In the genomic region with DNA sequence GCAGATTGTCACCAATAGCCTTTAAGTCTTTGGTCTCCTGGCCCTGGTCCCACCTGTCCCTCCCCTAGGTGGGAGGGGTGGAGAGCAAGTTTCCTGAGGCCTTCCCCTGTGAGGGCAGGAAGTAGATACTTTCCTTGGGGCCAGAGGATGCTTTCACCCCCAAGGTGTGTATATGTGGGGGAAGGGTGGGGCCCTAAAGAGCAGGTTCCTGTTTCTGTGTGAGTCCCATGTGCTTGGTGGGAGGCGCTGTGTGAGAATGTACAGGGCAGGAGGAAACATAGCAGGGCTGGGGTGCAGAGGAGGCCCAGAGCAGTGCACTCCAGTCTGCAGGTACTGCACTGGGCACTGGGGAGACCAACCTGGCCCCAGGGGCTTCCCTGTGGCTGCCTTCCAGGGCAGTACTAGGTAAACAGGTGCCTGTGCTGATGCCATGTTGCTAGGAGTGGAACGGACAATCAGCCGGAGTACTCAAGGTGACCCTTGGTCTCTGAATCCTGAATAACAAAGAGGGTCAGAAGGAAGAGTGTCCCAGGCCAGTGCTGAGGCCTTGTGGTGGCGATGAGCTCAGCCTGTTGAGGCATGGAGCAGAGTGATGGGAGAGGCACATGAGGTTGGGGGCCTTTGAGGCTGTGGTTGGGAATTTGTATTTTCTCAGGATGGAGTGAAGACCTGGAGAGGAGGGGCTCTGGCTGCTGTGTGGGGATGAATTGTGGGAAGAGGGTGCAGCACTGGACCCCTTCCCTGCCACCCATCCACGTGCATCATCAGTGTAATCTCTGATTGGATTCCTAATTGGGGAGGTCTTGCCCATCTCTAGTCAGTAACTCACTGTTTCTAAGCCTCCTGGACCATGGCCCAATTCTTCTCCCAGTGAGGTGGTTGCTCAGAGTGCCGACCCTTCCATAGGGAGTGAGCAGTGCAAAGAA, we compare ENCODE assay signal across 1 cellular context.
TF ChIP-seq lines count a peak whose summit lies in the region.

No MANE protein-coding gene starts in this region.

TF ChIP-seq in GM12878, 131 proteins besides CTCF, POLR2A, EP300 and RAD21:
- TF ChIP-seq TARDBP (IDR thresholded peaks at IDR 0.05; ENCODE audit: borderline replicate concordance) (no peak), RUNX3 (IDR thresholded peaks at IDR 0.05; ENCODE audit: low read length) (0 out of 2 replicates have a peak, but pooled peaks have one; percentile 36), NBN (IDR thresholded peaks at IDR 0.05) (peak; percentile 31; the same call in 1 of the 2 replicates), CHD2 (IDR thresholded peaks at IDR 0.05; ENCODE audit: borderline replicate concordance, low read depth, low read length) (peak; percentile 68), YY1 (IDR thresholded peaks at IDR 0.05; ENCODE audit: low read depth, low read length) (no peak), ETV6 (conservative IDR thresholded peaks at IDR 0.05 in 1 of 2, IDR thresholded peaks at IDR 0.05 in 1 of 2; ENCODE audit: borderline replicate concordance in 1 of 2, low read depth in 1 of 2) (peak in 1 of 2 experiments; percentile 29; a peak in 1 of 4 replicates), IKZF2 (IDR thresholded peaks at IDR 0.05) (0 out of 4 replicates have a peak, but pooled peaks of 1 of the 2 experiments have one; percentile 18), NR2F1 (conservative IDR thresholded peaks at IDR 0.05) (no peak), MXI1 (IDR thresholded peaks at IDR 0.05; ENCODE audit: low read depth, low read length) (peak; percentile 78), HCFC1 (IDR thresholded peaks at IDR 0.05; ENCODE audit: low read length) (no peak), HDGF (IDR thresholded peaks at IDR 0.05) (peak; percentile 68; the same call in 1 of the 2 replicates), EGR1 (IDR thresholded peaks at IDR 0.05; ENCODE audit: borderline replicate concordance in 1 of 2, low read depth in 2 of 2, low read length in 2 of 2) (no peak), SIN3A (IDR thresholded peaks at IDR 0.05; ENCODE audit: low read depth, low read length) (peak; percentile 67; the same call in 1 of the 2 replicates), SMAD5 (IDR thresholded peaks at IDR 0.05; ENCODE audit: low read depth) (peak; percentile 13; the same call in 1 of the 2 replicates), EED (IDR thresholded peaks at IDR 0.05; ENCODE audit: low read depth) (0 out of 2 replicates have a peak, but pooled peaks have one; percentile 36), SUPT20H (IDR thresholded peaks at IDR 0.05; ENCODE audit: borderline replicate concordance, control insufficient read depth, low read depth, low read length) (no peak), GATAD2B (conservative IDR thresholded peaks at IDR 0.05; ENCODE audit: low read depth) (no peak; the same call in 1 of the 2 replicates), ATF2 (IDR thresholded peaks at IDR 0.05; ENCODE audit: low read length) (no peak), MAX (IDR thresholded peaks at IDR 0.05; ENCODE audit: low read depth, low read length) (0 out of 2 replicates have a peak, but pooled peaks have one; percentile 39), IKZF1 (conservative IDR thresholded peaks at IDR 0.05) (peak; percentile 40; the same call in 1 of the 2 replicates), EZH2 (IDR thresholded peaks at IDR 0.05; ENCODE audit: borderline replicate concordance, control insufficient read depth, low read depth, low read length) (no peak)
- TF ChIP-seq, protein P1, sequence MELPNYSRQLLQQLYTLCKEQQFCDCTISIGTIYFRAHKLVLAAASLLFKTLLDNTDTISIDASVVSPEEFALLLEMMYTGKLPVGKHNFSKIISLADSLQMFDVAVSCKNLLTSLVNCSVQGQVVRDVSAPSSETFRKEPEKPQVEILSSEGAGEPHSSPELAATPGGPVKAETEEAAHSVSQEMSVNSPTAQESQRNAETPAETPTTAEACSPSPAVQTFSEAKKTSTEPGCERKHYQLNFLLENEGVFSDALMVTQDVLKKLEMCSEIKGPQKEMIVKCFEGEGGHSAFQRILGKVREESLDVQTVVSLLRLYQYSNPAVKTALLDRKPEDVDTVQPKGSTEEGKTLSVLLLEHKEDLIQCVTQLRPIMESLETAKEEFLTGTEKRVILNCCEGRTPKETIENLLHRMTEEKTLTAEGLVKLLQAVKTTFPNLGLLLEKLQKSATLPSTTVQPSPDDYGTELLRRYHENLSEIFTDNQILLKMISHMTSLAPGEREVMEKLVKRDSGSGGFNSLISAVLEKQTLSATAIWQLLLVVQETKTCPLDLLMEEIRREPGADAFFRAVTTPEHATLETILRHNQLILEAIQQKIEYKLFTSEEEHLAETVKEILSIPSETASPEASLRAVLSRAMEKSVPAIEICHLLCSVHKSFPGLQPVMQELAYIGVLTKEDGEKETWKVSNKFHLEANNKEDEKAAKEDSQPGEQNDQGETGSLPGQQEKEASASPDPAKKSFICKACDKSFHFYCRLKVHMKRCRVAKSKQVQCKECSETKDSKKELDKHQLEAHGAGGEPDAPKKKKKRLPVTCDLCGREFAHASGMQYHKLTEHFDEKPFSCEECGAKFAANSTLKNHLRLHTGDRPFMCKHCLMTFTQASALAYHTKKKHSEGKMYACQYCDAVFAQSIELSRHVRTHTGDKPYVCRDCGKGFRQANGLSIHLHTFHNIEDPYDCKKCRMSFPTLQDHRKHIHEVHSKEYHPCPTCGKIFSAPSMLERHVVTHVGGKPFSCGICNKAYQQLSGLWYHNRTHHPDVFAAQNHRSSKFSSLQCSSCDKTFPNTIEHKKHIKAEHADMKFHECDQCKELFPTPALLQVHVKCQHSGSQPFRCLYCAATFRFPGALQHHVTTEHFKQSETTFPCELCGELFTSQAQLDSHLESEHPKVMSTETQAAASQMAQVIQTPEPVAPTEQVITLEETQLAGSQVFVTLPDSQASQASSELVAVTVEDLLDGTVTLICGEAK (IDR thresholded peaks at IDR 0.05; ENCODE audit: borderline replicate concordance) = no peak
